Comparison of ENCODE assay signal across 11 cellular contexts in genomic region chr11:128890216-128890542, GRCh38. TPM values are rescaled to one million over a fixed set of nuclear protein-coding genes. Genes with fewer than 3 reads are reported as not detected.
DNase-seq lines count a peak whose midpoint lies in the region; ATAC-seq and TF ChIP-seq lines count a peak whose summit lies in the region.
"Had no signal": no experiment of that assay in that cellular context is flagged by ENCODE, and none has a peak within 500 bp of the region (broad histone marks: within the 10 kb centered on the region; RNA-seq: fewer than 3 reads in every experiment).

No MANE protein-coding gene starts in this region.

- H3K4me1 ChIP-seq in ascending aorta (peaks cover 8 to 9% of the 10 kb centered on the region in 2 donors), iPS-15b (ENCODE audit: control insufficient read depth, insufficient read depth, low read length) (peaks cover 8% of the 10 kb centered on the region), skeletal muscle satellite cell (ENCODE audit: control insufficient read depth, insufficient read depth, low read length) (peaks cover 8% of the 10 kb centered on the region)

- in situ Hi-C loops in KBM-7 (cut with MboI; ENCODE audit: low pct_unique_long_range_greater_than_20kb, low sequenced_read_pairs), result no loop called here

- no peaks in the 10 kb centered on the region for H3K9me3 ChIP-seq in ascending aorta
- no peaks in the 10 kb centered on the region for H3K9me3 ChIP-seq in iPS-15b (ENCODE audit: control insufficient read depth, insufficient read depth, low read length)
- H3K9me3 ChIP-seq in skeletal muscle satellite cell (replicated peaks; ENCODE audit: low read length), result no peaks in the 10 kb centered on the region

- intact Hi-C loops in ascending aorta (cut with DNase I), result loop anchor here (2.0 to 10.0 kb wide), 3 partner anchors 15 to 365 kb away; no protein-coding TSS in a partner anchor

- DNase-seq in H7, result no peak
- no peak for DNase-seq in ascending aorta (ENCODE audit: low spot score in 2 of 2)
- no peak for DNase-seq in KBM-7
- no peak for DNase-seq in SK-N-DZ (ENCODE audit: low spot score)
- DNase-seq in stimulated activated CD4-positive, alpha-beta T cell treated with anti-CD3 and anti-CD28 coated beads, Interleukin-12 subunit alpha, Interleukin-12 subunit beta, amount 100 ng/mL, for 4 hours, result no peak
- DNase-seq: activated gamma-delta T cell treated with Interleukin-2 at 50 U/mL for 16 hours, GF-D8, NCI-H1436 treated with DMSO at 0.1 percent for 48 hours had no signal

- TF ChIP-seq CTCF in ascending aorta (IDR thresholded peaks at IDR 0.05), result no peak

- H3K27ac ChIP-seq in ascending aorta, result no peak overlapping the region

- peak overlapping the region; percentile 98 for H3K4me2 ChIP-seq in skeletal muscle satellite cell (ENCODE audit: low read length)

- H3K27me3 ChIP-seq in H7 (ENCODE audit: control insufficient read depth, insufficient read depth, low read length), result peaks cover 87% of the 10 kb centered on the region
- H3K27me3 ChIP-seq in ascending aorta, result no peaks in the 10 kb centered on the region
- peaks cover 88% of the 10 kb centered on the region for H3K27me3 ChIP-seq in iPS-15b (ENCODE audit: control insufficient read depth, insufficient read depth, low read length)
- peaks cover 42% of the 10 kb centered on the region for H3K27me3 ChIP-seq in skeletal muscle satellite cell (ENCODE audit: control insufficient read depth, insufficient read depth, low read length)

- no peak overlapping the region for H3K9ac ChIP-seq in iPS-15b (ENCODE audit: low read depth, low read length)
- no peak overlapping the region for H3K9ac ChIP-seq in skeletal muscle satellite cell (ENCODE audit: low read depth, low read length)

- H3K4me3 ChIP-seq in H7 (ENCODE audit: insufficient read depth, low read depth, low read length) (peak overlapping the region; percentile 45), ascending aorta (peak overlapping the region; percentile 76 to 77), iPS-15b (ENCODE audit: low read depth, low read length) (peak overlapping the region; percentile 60), skeletal muscle satellite cell (ENCODE audit: low read length) (peak overlapping the region; percentile 72)

- ATAC-seq in HG03108 (IDR thresholded peaks at IDR 0.05; ENCODE audit: unreplicated experiment), result no peak

- H3K36me3 ChIP-seq in H7 (replicated peaks; ENCODE audit: control insufficient read depth, insufficient read depth, low read length) (no peaks in the 10 kb centered on the region), ascending aorta (no peaks in the 10 kb centered on the region), iPS-15b (ENCODE audit: control insufficient read depth, insufficient read depth, low read length) (no peaks in the 10 kb centered on the region), skeletal muscle satellite cell (ENCODE audit: insufficient read depth, low read length) (no peaks in the 10 kb centered on the region)

RNA-seq across cellular contexts. Expression of gene KCNJ5, which starts 1.0 kb away (rescaled TPM):
- total RNA-seq in H7 (2014; rRNA removed; shearing (Covaris generic)), result 0.04 and 0.35 TPM in 2 replicates
- total RNA-seq in ascending aorta, result 0.53 TPM
- not detected in 2 replicates for total RNA-seq in skeletal muscle satellite cell (2012; rRNA removed)
- polyA plus RNA-seq in SK-N-DZ (2014; cell fraction: cytosol; rRNA removed), result not detected in 2 replicates
- polyA plus RNA-seq in SK-N-DZ (2014; cell fraction: nucleus; rRNA removed), result not detected in 2 replicates

RNA-seq across cellular contexts. Expression of gene KCNJ1, which starts 23.1 kb away (rescaled TPM):
- 0.07 TPM in 1 of 2 replicates, not detected in the other for total RNA-seq in H7 (2014; rRNA removed; shearing (Covaris generic))
- not detected for total RNA-seq in ascending aorta
- not detected in 2 replicates for total RNA-seq in skeletal muscle satellite cell (2012; rRNA removed)
- not detected in 2 replicates for polyA plus RNA-seq in SK-N-DZ (2014; cell fraction: cytosol; rRNA removed)
- polyA plus RNA-seq in SK-N-DZ (2014; cell fraction: nucleus; rRNA removed), result not detected in 2 replicates

RNA-seq across cellular contexts. Expression of gene TP53AIP1, which starts 52.5 kb away (rescaled TPM):
- 0.07 TPM in 1 of 2 replicates, not detected in the other for total RNA-seq in H7 (2014; rRNA removed; shearing (Covaris generic))
- not detected for total RNA-seq in ascending aorta
- total RNA-seq in skeletal muscle satellite cell (2012; rRNA removed), result not detected in 2 replicates
- 0.05 TPM in 1 of 2 replicates, not detected in the other for polyA plus RNA-seq in SK-N-DZ (2014; cell fraction: cytosol; rRNA removed)
- 0.25 and 1.2 TPM in 2 replicates for polyA plus RNA-seq in SK-N-DZ (2014; cell fraction: nucleus; rRNA removed)
